Comparison of ENCODE assay signal across 1 cellular context in the genomic region with DNA sequence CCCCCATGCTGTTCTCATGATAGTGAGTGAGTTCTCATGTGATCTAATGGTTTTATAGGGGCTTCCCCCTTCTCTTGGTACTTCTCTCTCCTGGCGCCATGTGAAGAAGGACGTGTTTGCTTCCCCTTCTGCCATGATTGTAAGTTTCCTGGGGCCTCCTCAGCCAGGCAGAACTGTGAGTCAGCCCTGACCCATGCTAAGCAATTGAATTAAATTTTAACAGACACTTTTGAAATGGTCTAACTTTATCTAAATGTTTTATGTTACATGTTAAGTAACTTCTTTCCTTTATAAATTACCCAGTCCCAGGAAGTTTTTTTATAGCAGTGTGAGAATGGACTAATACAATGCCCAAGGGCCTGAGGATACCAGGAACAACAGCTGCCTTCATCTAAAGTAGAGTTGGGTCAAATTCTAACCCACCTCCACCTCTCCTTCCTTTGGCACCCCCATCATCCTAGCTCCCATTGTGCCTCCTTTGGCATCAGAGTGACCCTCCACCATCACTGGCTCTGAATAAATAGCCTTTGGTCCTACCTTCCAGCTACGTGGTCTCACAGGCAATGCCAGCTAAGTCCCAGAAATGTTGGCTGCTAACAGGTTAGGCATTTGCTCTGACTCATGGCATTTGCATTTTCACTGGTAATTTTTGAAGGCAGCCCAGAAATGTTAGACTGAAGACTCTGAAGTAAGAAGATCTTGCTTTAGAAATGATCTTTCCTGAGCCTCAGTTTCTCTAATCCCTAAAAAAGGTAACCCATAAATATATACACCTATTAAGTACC.
TF ChIP-seq lines count a peak whose summit lies in the region.

No MANE protein-coding gene starts in this region.

TF ChIP-seq in IMR-90, 13 proteins besides CTCF, POLR2A, EP300 and RAD21 (continued from another document):
- TF ChIP-seq, protein P1, sequence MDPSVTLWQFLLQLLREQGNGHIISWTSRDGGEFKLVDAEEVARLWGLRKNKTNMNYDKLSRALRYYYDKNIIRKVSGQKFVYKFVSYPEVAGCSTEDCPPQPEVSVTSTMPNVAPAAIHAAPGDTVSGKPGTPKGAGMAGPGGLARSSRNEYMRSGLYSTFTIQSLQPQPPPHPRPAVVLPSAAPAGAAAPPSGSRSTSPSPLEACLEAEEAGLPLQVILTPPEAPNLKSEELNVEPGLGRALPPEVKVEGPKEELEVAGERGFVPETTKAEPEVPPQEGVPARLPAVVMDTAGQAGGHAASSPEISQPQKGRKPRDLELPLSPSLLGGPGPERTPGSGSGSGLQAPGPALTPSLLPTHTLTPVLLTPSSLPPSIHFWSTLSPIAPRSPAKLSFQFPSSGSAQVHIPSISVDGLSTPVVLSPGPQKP (IDR thresholded peaks at IDR 0.05; ENCODE audit: borderline replicate concordance, low read depth, low read length) = no peak
- no peak for TF ChIP-seq MXI1 (IDR thresholded peaks at IDR 0.05; ENCODE audit: borderline replicate concordance, low read depth, low read length)
- TF ChIP-seq USF2 (IDR thresholded peaks at IDR 0.05; ENCODE audit: low read depth, low read length) = no peak
- TF ChIP-seq RCOR1 (IDR thresholded peaks at IDR 0.05; ENCODE audit: insufficient replicate concordance, low read length) = no peak
- TF ChIP-seq MAZ (IDR thresholded peaks at IDR 0.05; ENCODE audit: borderline replicate concordance, low read depth, low read length) = no peak
- TF ChIP-seq CEBPB (IDR thresholded peaks at IDR 0.05; ENCODE audit: low read depth, low read length) = no peak
- TF ChIP-seq BHLHE40 (IDR thresholded peaks at IDR 0.05; ENCODE audit: low read depth, low read length) = no peak
- no peak for TF ChIP-seq NFE2L2 (IDR thresholded peaks at IDR 0.05; ENCODE audit: low read depth, low read length)
- no peak for TF ChIP-seq CHD1 (IDR thresholded peaks at IDR 0.05; ENCODE audit: low read depth, low read length)
- TF ChIP-seq RFX5 (IDR thresholded peaks at IDR 0.05; ENCODE audit: low read depth, low read length) = no peak
- TF ChIP-seq SMC3 (IDR thresholded peaks at IDR 0.05; ENCODE audit: low read depth, low read length) = no peak
